Comparison of ENCODE assay signal across 9 cellular contexts in genomic region chr6:26554669-26555504, GRCh38. TPM values are rescaled to one million over a fixed set of nuclear protein-coding genes. Genes with fewer than 3 reads are reported as not detected.
DNase-seq lines count a peak whose midpoint lies in the region; ATAC-seq, FAIRE-seq and TF ChIP-seq lines count a peak whose summit lies in the region.
"Had no signal": no experiment of that assay in that cellular context is flagged by ENCODE, and none has a peak within 500 bp of the region (broad histone marks: within the 10 kb centered on the region; RNA-seq: fewer than 3 reads in every experiment).

No MANE protein-coding gene starts in this region.

- H3K36me3 Mint-ChIP-seq in activated T-helper 1 cell treated with anti-CD3 and anti-CD28 coated beads, Interleukin-12 subunit alpha, Interleukin-12 subunit beta, Interleukin-2, Interleukin-4 antibody, amounts not matched to agents 30 ng/mL and 10 ng/mL and 1 ng/mL, durations not matched to agents 14 hours and 24 hours and 36 hours (ENCODE audit: low read depth) = no peaks in the 10 kb centered on the region

- intact Hi-C loops in activated T-helper 1 cell treated with anti-CD3 and anti-CD28 coated beads, Interleukin-12 subunit alpha, Interleukin-12 subunit beta, Interleukin-2, Interleukin-4 antibody, amounts not matched to agents 30 ng/mL and 10 ng/mL and 1 ng/mL, durations not matched to agents 14 hours and 24 hours and 36 hours (cut with micrococcal nuclease) = loop anchor here (1.0 to 10.0 kb wide), 10 partner anchors 13 to 1342 kb away; partner anchors contain the start of genes HMGN4 and ZNF184
- intact Hi-C loops in pancreas (cut with DNase I) = no loop called here

- H3K4me1 ChIP-seq in pancreas = peaks cover 0 to 3% (median 0%) of the 10 kb centered on the region in 3 donors

- peak overlapping the region in 3 of 4 donors; percentile 23 to 35 (median 27) for H3K27ac ChIP-seq in pancreas

- peak; percentile 45 for DNase-seq in COLO829 (ENCODE audit: low spot score)
- peak; percentile 29 for DNase-seq in activated T-helper 1 cell treated with anti-CD3 and anti-CD28 coated beads, Interleukin-12 subunit alpha, Interleukin-12 subunit beta, Interleukin-2, Interleukin-4 antibody, amounts not matched to agents 30 ng/mL and 10 ng/mL and 1 ng/mL, durations not matched to agents 14 hours and 24 hours and 36 hours (ENCODE audit: low spot score)
- peak; percentile 64 for DNase-seq in foreskin melanocyte
- peak in 1 of 6 donors; percentile 40 for DNase-seq in pancreas
- no peak for DNase-seq in H4 (ENCODE audit: low spot score)

- H3K9me3 ChIP-seq in pancreas = no peaks in the 10 kb centered on the region

- 9 to 10% methylated on average over 27 of the region's 27 CpGs for WGBS in pancreas, 2 donors

- no peaks in the 10 kb centered on the region for H3K9me3 Mint-ChIP-seq in activated T-helper 1 cell treated with anti-CD3 and anti-CD28 coated beads, Interleukin-12 subunit alpha, Interleukin-12 subunit beta, Interleukin-2, Interleukin-4 antibody, amounts not matched to agents 30 ng/mL and 10 ng/mL and 1 ng/mL, durations not matched to agents 14 hours and 24 hours and 36 hours

- no peaks in the 10 kb centered on the region for H3K36me3 ChIP-seq in pancreas

- H3K4me3 ChIP-seq in pancreas = peak overlapping the region in 2 of 4 donors; percentile 18 to 30

- ATAC-seq in HG02763 (IDR thresholded peaks at IDR 0.05; ENCODE audit: unreplicated experiment) (peak; percentile 25), pancreas (peak; percentile 13 to 26 (median 18)), esophagus mucosa (no peak)

- H3K27me3 ChIP-seq in pancreas = no peaks in the 10 kb centered on the region

- no peak for TF ChIP-seq CTCF in pancreas (IDR thresholded peaks at IDR 0.05)

- FAIRE-seq in pancreas (lab: Jason Lieb, UNC) = no peak

- peaks cover 15% of the 10 kb centered on the region for H3K4me1 Mint-ChIP-seq in activated T-helper 1 cell treated with anti-CD3 and anti-CD28 coated beads, Interleukin-12 subunit alpha, Interleukin-12 subunit beta, Interleukin-2, Interleukin-4 antibody, amounts not matched to agents 30 ng/mL and 10 ng/mL and 1 ng/mL, durations not matched to agents 14 hours and 24 hours and 36 hours (ENCODE audit: low read depth)

- peak overlapping the region; percentile 76 for H3K27ac Mint-ChIP-seq in activated T-helper 1 cell treated with anti-CD3 and anti-CD28 coated beads, Interleukin-12 subunit alpha, Interleukin-12 subunit beta, Interleukin-2, Interleukin-4 antibody, amounts not matched to agents 30 ng/mL and 10 ng/mL and 1 ng/mL, durations not matched to agents 14 hours and 24 hours and 36 hours

- peaks cover 2% of the 10 kb centered on the region for H3K27me3 Mint-ChIP-seq in activated T-helper 1 cell treated with anti-CD3 and anti-CD28 coated beads, Interleukin-12 subunit alpha, Interleukin-12 subunit beta, Interleukin-2, Interleukin-4 antibody, amounts not matched to agents 30 ng/mL and 10 ng/mL and 1 ng/mL, durations not matched to agents 14 hours and 24 hours and 36 hours (ENCODE audit: insufficient read depth)

- H3K4me3 Mint-ChIP-seq in activated T-helper 1 cell treated with anti-CD3 and anti-CD28 coated beads, Interleukin-12 subunit alpha, Interleukin-12 subunit beta, Interleukin-2, Interleukin-4 antibody, amounts not matched to agents 30 ng/mL and 10 ng/mL and 1 ng/mL, durations not matched to agents 14 hours and 24 hours and 36 hours = peak overlapping the region; percentile 69

TF ChIP-seq in PFSK-1, 5 proteins besides CTCF, POLR2A, EP300 and RAD21:
- TF ChIP-seq TAF1 (IDR thresholded peaks at IDR 0.05; ENCODE audit: borderline replicate concordance, insufficient read depth, low read length) (no peak), SIN3A (IDR thresholded peaks at IDR 0.05; ENCODE audit: borderline replicate concordance, insufficient read depth, low read length) (0 out of 2 replicates have a peak, but pooled peaks have one; percentile 42), REST (IDR thresholded peaks at IDR 0.05; ENCODE audit: insufficient read depth in 1 of 2, low read depth in 2 of 2, low read length in 2 of 2) (no peak)

RNA-seq across cellular contexts. Expression of gene HMGN4, which starts 16.7 kb away (rescaled TPM):
- polyA plus RNA-seq in PFSK-1 (2012; ENCODE audit: insufficient read length, low read depth) = 50.1 TPM
- 77.6 and 86.8 TPM in 2 replicates for total RNA-seq in activated T-helper 1 cell treated with anti-CD3 and anti-CD28 coated beads, Interleukin-12 subunit alpha, Interleukin-12 subunit beta, Interleukin-2, Interleukin-4 antibody, amounts not matched to agents 30 ng/mL and 10 ng/mL and 1 ng/mL, durations not matched to agents 14 hours and 24 hours and 36 hours
- 10 to 100 TPM; 10.8 to 24.2 (median 13.2) TPM for total RNA-seq in pancreas
- 10 to 100 TPM in 1 of 2 donors, 1 to 10 TPM in 1; 8.8 to 20.1 TPM for polyA plus RNA-seq in pancreas
- 29.9 TPM for total RNA-seq in esophagus mucosa
- total RNA-seq in H4 (2014; rRNA removed; shearing (Covaris generic)) = 88.8 and 104 TPM in 2 replicates

RNA-seq across cellular contexts. Expression of gene ABT1, which starts 41.9 kb away (rescaled TPM):
- 25.2 TPM for polyA plus RNA-seq in PFSK-1 (2012; ENCODE audit: insufficient read length, low read depth)
- total RNA-seq in activated T-helper 1 cell treated with anti-CD3 and anti-CD28 coated beads, Interleukin-12 subunit alpha, Interleukin-12 subunit beta, Interleukin-2, Interleukin-4 antibody, amounts not matched to agents 30 ng/mL and 10 ng/mL and 1 ng/mL, durations not matched to agents 14 hours and 24 hours and 36 hours = 32.6 and 32.9 TPM in 2 replicates
- total RNA-seq in pancreas (1 to 10 TPM; 3.5 to 6.9 (median 5.5) TPM), esophagus mucosa (14.6 TPM)
- polyA plus RNA-seq in pancreas = 10 to 100 TPM in 1 of 2 donors, 1 to 10 TPM in 1; 5.7 to 10.2 TPM
- total RNA-seq in H4 (2014; rRNA removed; shearing (Covaris generic)) = 15.0 and 15.2 TPM in 2 replicates

RNA-seq across cellular contexts. Expression of gene BTN1A1, which starts 54.8 kb away (rescaled TPM):
- not detected for polyA plus RNA-seq in PFSK-1 (2012; ENCODE audit: insufficient read length, low read depth)
- total RNA-seq in activated T-helper 1 cell treated with anti-CD3 and anti-CD28 coated beads, Interleukin-12 subunit alpha, Interleukin-12 subunit beta, Interleukin-2, Interleukin-4 antibody, amounts not matched to agents 30 ng/mL and 10 ng/mL and 1 ng/mL, durations not matched to agents 14 hours and 24 hours and 36 hours = not detected in 2 replicates
- not detected for total RNA-seq in pancreas
- not detected for polyA plus RNA-seq in pancreas
- not detected for total RNA-seq in esophagus mucosa
- total RNA-seq in H4 (2014; rRNA removed; shearing (Covaris generic)) = not detected in 2 replicates
- total RNA-seq: NCI-H460 had no signal
